Comparison of ENCODE assay signal across 8 cellular contexts in genomic region chr7:122143751-122144711, GRCh38. TPM values are rescaled to one million over a fixed set of nuclear protein-coding genes. Genes with fewer than 3 reads are reported as not detected.
DNase-seq lines count a peak whose midpoint lies in the region; ATAC-seq and TF ChIP-seq lines count a peak whose summit lies in the region.

Gene AASS (minus strand): TSS chr7:122144249. CDS start chr7:122133726, 10,523 bp downstream.

- no peak within 1 kb of the TSS for H2BK15ac ChIP-seq in mesendoderm (replicated peaks; ENCODE audit: low read depth)

- no peaks in the 10 kb centered on the region for H3K79me1 ChIP-seq in mesendoderm (ENCODE audit: low read length)

- H3K9ac ChIP-seq in mesendoderm (ENCODE audit: low read length) = peak within 1 kb of the TSS; percentile 88

- H2BK5ac ChIP-seq in mesendoderm (ENCODE audit: low read length) = no peak within 1 kb of the TSS

- H3K27me3 ChIP-seq in mesendoderm (ENCODE audit: insufficient read depth, low read length, poor library complexity) = no peaks in the 10 kb centered on the region

- peak within 1 kb of the TSS; percentile 71 for H3K27ac ChIP-seq in mesendoderm (ENCODE audit: low read depth, low read length)

- H4K8ac ChIP-seq in mesendoderm (ENCODE audit: low read depth, low read length) = no peak within 1 kb of the TSS

- H4K5ac ChIP-seq in mesendoderm (ENCODE audit: low read length) = no peak within 1 kb of the TSS

- peak within 1 kb of the TSS; percentile 82 for H3K18ac ChIP-seq in mesendoderm (ENCODE audit: low read length)

- TF ChIP-seq CTCF in endothelial cell (IDR thresholded peaks at IDR 0.05; ENCODE audit: unreplicated experiment) = no peak

- DNase-seq in AG08396 (ENCODE audit: low spot score) (peak; percentile 94), GM19240 (ENCODE audit: insufficient read length, low spot score) (peak; percentile 33), NCI-H69 (lab: John Stamatoyannopoulos, UW) (peak; percentile 97), activated T-cell treated with anti-CD3 and anti-CD28 coated beads for 24 hours (ENCODE audit: low read depth) (peak; percentile 72), endothelial cell (ENCODE audit: low spot score) (peak; percentile 91), mesendoderm (peak; percentile 99)
- DNase-seq in stimulated activated CD8-positive, alpha-beta memory T cell treated with anti-CD3 and anti-CD28 coated beads, Interleukin-12 subunit alpha, Interleukin-12 subunit beta, amount 100 ng/mL, for 1 hour (ENCODE audit: low read depth) = peak; percentile 51

- peak within 1 kb of the TSS; percentile 97 for H3K4me3 Mint-ChIP-seq in endothelial cell (ENCODE audit: unreplicated experiment)

- H2BK120ac ChIP-seq in mesendoderm (ENCODE audit: low read depth, low read length) = no peak within 1 kb of the TSS

- H3K9me3 Mint-ChIP-seq in endothelial cell (ENCODE audit: unreplicated experiment) = no peaks in the 10 kb centered on the region

- peak within 1 kb of the TSS; percentile 95 for H3K27ac Mint-ChIP-seq in endothelial cell (ENCODE audit: unreplicated experiment)

- H3K4me2 ChIP-seq in mesendoderm (ENCODE audit: low read length) = peak within 1 kb of the TSS; percentile 42

- peak within 1 kb of the TSS; percentile 86 for H3K56ac ChIP-seq in mesendoderm (ENCODE audit: low read length)

- no peaks in the 10 kb centered on the region for H3K36me3 ChIP-seq in mesendoderm (ENCODE audit: control insufficient read depth, insufficient read depth, low read length)

- H3K4me3 ChIP-seq in mesendoderm (ENCODE audit: low read length) = peak within 1 kb of the TSS; percentile 64

- H3K4ac ChIP-seq in mesendoderm (ENCODE audit: low read depth, low read length) = no peak within 1 kb of the TSS

- no peaks in the 10 kb centered on the region for H3K36me3 Mint-ChIP-seq in endothelial cell (ENCODE audit: low read depth, unreplicated experiment)

- H3K23ac ChIP-seq in mesendoderm (ENCODE audit: low read length) = no peak within 1 kb of the TSS

- H3K27me3 Mint-ChIP-seq in endothelial cell (ENCODE audit: unreplicated experiment) = peaks cover 4% of the 10 kb centered on the region

- H3K4me1 Mint-ChIP-seq in endothelial cell (ENCODE audit: unreplicated experiment) = peaks cover 30% of the 10 kb centered on the region

- no peak within 1 kb of the TSS for H2AK5ac ChIP-seq in mesendoderm (ENCODE audit: low read length)

- peak; percentile 100 for ATAC-seq in HG03439 (IDR thresholded peaks at IDR 0.05; ENCODE audit: unreplicated experiment)

- H3K79me2 ChIP-seq in mesendoderm (ENCODE audit: control insufficient read depth, insufficient read depth, low read length) = peaks cover 28% of the 10 kb centered on the region

- peaks cover 2% of the 10 kb centered on the region for H3K4me1 ChIP-seq in mesendoderm (ENCODE audit: control insufficient read depth, low read depth, low read length)

- no CpG with 5 or more reads among the region's 69 CpGs for WGBS in mesendoderm (ENCODE audit: extremely low coverage, insufficient coverage, low lambda C conversion rate)

RNA-seq across cellular contexts. Expression of gene AASS, which starts in this region (rescaled TPM):
- 41.9 TPM for total RNA-seq in endothelial cell (ENCODE audit: unreplicated experiment)
- 52.1 TPM for polyA plus RNA-seq in mesendoderm (2013, experiment 1 of 2)
- polyA plus RNA-seq in mesendoderm (2013, experiment 2 of 2) = 54.2 TPM

Comparison
In these comparisons a context has a peak if more than half of its experiments do, and no peak if none do; other contexts are left out.
1. Peak in every context shown above with its lines: DNase-seq, ATAC-seq, H3K4me3 ChIP-seq and H3K27ac ChIP-seq.
2. DNase-seq: peak in every context shown above with its lines; median percentile 99 in mesendoderm; 97 in NCI-H69; 94 in AG08396; 91 in endothelial cell; 72 in activated T-cell treated with anti-CD3 and anti-CD28 coated beads for 24 hours; 51 in stimulated activated CD8-positive, alpha-beta memory T cell treated with anti-CD3 and anti-CD28 coated beads, Interleukin-12 subunit alpha, Interleukin-12 subunit beta, amount 100 ng/mL, for 1 hour; 33 in GM19240.